ENCODE assay signal across 7 cellular contexts in the genomic region with DNA sequence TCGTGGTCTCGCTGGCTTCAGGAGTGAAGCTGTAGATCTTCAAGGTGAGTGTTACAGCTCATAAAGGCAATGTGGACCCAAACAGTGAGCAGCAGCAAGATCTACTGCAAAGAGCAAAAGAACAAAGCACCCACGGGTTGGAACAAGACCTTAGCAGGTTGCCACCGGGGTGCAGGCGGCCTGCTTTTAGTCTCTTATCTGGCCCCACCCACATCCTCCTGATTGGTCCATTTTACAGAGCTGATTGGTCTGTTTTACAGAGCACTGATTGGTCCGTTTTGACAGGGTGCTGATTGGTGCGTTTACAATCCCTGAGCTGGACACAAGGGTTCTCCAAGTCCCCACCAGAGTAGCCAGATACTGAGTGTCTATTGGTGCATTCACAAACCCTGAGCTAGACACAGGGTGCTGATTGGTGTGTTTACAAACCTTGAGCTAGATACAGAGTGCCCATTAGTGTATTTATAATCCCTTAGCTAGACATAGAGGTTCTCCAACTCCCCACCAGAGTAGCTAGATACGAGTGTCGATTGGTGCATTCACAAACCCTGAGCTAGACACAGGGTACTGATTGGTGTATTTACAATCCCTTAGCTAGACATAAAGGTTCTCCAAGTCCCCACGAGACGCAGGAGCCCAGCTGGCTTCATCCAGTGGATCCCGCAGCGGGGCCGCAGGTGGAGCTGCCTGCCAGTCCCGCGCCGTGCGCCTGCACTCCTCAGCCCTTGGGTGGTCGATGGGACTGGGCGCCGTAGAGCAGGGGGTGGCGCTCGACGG. TPM values are rescaled to one million over a fixed set of nuclear protein-coding genes. Genes with fewer than 3 reads are reported as not detected.
DNase-seq lines count a peak whose midpoint lies in the region; ATAC-seq and TF ChIP-seq lines count a peak whose summit lies in the region.
"Not testable (repeated sequence)": the region's sequence is repeated elsewhere in the genome, so short reads cannot be mapped to it uniquely, and the experiment has no call there.

No MANE protein-coding gene starts in this region.

- not testable (repeated sequence) for H3K27ac Mint-ChIP-seq in T-helper 1 cell treated with Interleukin-12 subunit alpha and Interleukin-12 subunit beta and Interleukin-4 antibody, amounts not matched to agents 30 μg/mL and 1 μg/mL, for 36 hours; activated naive CD8-positive, alpha-beta T cell; memory B cell; osteocyte (ENCODE audit: unreplicated experiment)

- not testable (repeated sequence) for TF ChIP-seq CTCF in fibroblast of pulmonary artery (IDR thresholded peaks at IDR 0.05; ENCODE audit: low read length, missing control alignments); osteocyte (IDR thresholded peaks at IDR 0.05)

- not testable (repeated sequence) for H3K27me3 Mint-ChIP-seq in T-helper 1 cell treated with Interleukin-12 subunit alpha and Interleukin-12 subunit beta and Interleukin-4 antibody, amounts not matched to agents 30 μg/mL and 1 μg/mL, for 36 hours (ENCODE audit: low read depth); activated naive CD8-positive, alpha-beta T cell; memory B cell
- H3K27me3 Mint-ChIP-seq in osteocyte (ENCODE audit: unreplicated experiment): peaks cover 11% of the 10 kb centered on the region

- peak overlapping the region; percentile 55 for H3K4me3 ChIP-seq in fibroblast of pulmonary artery (replicated peaks; ENCODE audit: low read depth, low read length)

- not testable (repeated sequence) for H3K36me3 Mint-ChIP-seq in T-helper 1 cell treated with Interleukin-12 subunit alpha and Interleukin-12 subunit beta and Interleukin-4 antibody, amounts not matched to agents 30 μg/mL and 1 μg/mL, for 36 hours (ENCODE audit: low read depth); activated naive CD8-positive, alpha-beta T cell; memory B cell; osteocyte (ENCODE audit: unreplicated experiment)

- peak overlapping the region; percentile 74 for H3K4me3 Mint-ChIP-seq in T-helper 1 cell treated with Interleukin-12 subunit alpha and Interleukin-12 subunit beta and Interleukin-4 antibody, amounts not matched to agents 30 μg/mL and 1 μg/mL, for 36 hours
- peak overlapping the region; percentile 47 for H3K4me3 Mint-ChIP-seq in activated naive CD8-positive, alpha-beta T cell
- H3K4me3 Mint-ChIP-seq in memory B cell: peak overlapping the region; percentile 75
- peak overlapping the region; percentile 62 for H3K4me3 Mint-ChIP-seq in osteocyte (ENCODE audit: unreplicated experiment)

- not testable (repeated sequence) for H3K9me3 Mint-ChIP-seq in T-helper 1 cell treated with Interleukin-12 subunit alpha and Interleukin-12 subunit beta and Interleukin-4 antibody, amounts not matched to agents 30 μg/mL and 1 μg/mL, for 36 hours; activated naive CD8-positive, alpha-beta T cell (ENCODE audit: low read depth); memory B cell; osteocyte (ENCODE audit: unreplicated experiment)

- peaks cover 12% of the 10 kb centered on the region for H3K4me1 Mint-ChIP-seq in T-helper 1 cell treated with Interleukin-12 subunit alpha and Interleukin-12 subunit beta and Interleukin-4 antibody, amounts not matched to agents 30 μg/mL and 1 μg/mL, for 36 hours (ENCODE audit: low read depth)
- peaks cover 12% of the 10 kb centered on the region for H3K4me1 Mint-ChIP-seq in activated naive CD8-positive, alpha-beta T cell (ENCODE audit: low read depth)
- H3K4me1 Mint-ChIP-seq in memory B cell: not testable (repeated sequence)
- H3K4me1 Mint-ChIP-seq in osteocyte (ENCODE audit: unreplicated experiment): peaks cover 18% of the 10 kb centered on the region

- ATAC-seq in GM19372 (IDR thresholded peaks at IDR 0.05; ENCODE audit: low read depth, unreplicated experiment): peak; percentile 27
- ATAC-seq in memory B cell (ENCODE audit: low read depth): not testable (repeated sequence)

- DNase-seq in NCI-H1930 (lab: John Stamatoyannopoulos, UW): peak; percentile 5 to 8
- not testable (repeated sequence) for DNase-seq in fibroblast of pulmonary artery (ENCODE audit: low read depth); memory B cell (ENCODE audit: low spot score in 2 of 2); osteocyte (ENCODE audit: extremely low spot score, unreplicated experiment)

RNA-seq across cellular contexts. Expression of gene PTGS1, which starts 34.9 kb away (rescaled TPM):
- 2.5 and 3.1 TPM in 2 replicates for total RNA-seq in osteocyte
